In genomic region chr2:50401772-50402653, GRCh38 we compare ENCODE assay signal across 8 cellular contexts.
DNase-seq lines count a peak whose midpoint lies in the region; ATAC-seq, FAIRE-seq and TF ChIP-seq lines count a peak whose summit lies in the region.

No MANE protein-coding gene starts in this region.

- CTCF ChIA-PET in activated naive CD4-positive, alpha-beta T cell treated with anti-CD3 and anti-CD28 coated beads for 36 hours (lab: Charles Lee): interaction anchor here (0.6 to 1.8 kb wide), 8 partner anchors 9 to 1631 kb away, joined by 3 to 10 read pairs (median 4); no protein-coding TSS in a partner anchor

- H3K27ac ChIP-seq in epithelial cell of prostate: no peak overlapping the region

- TF ChIP-seq POLR2A in H54 (IDR thresholded peaks at IDR 0.05; ENCODE audit: low read depth, low read length): no peak

- no peaks in the 10 kb centered on the region for H3K27me3 ChIP-seq in MG63

- no peaks in the 10 kb centered on the region for H3K27me3 Mint-ChIP-seq in activated naive CD4-positive, alpha-beta T cell treated with anti-CD3 and anti-CD28 coated beads for 36 hours (ENCODE audit: low read depth)

- H3K36me3 Mint-ChIP-seq in activated naive CD4-positive, alpha-beta T cell treated with anti-CD3 and anti-CD28 coated beads for 36 hours (ENCODE audit: low read depth): no peaks in the 10 kb centered on the region

- no peaks in the 10 kb centered on the region for H3K36me3 ChIP-seq in MG63

- H3K9me3 Mint-ChIP-seq in activated naive CD4-positive, alpha-beta T cell treated with anti-CD3 and anti-CD28 coated beads for 36 hours: no peaks in the 10 kb centered on the region

- no peak for ATAC-seq in GM18520 (IDR thresholded peaks at IDR 0.05; ENCODE audit: unreplicated experiment)

- H3K9me3 ChIP-seq in MG63: no peaks in the 10 kb centered on the region

- no peak overlapping the region for H3K27ac Mint-ChIP-seq in activated naive CD4-positive, alpha-beta T cell treated with anti-CD3 and anti-CD28 coated beads for 36 hours

- peak; percentile 59 for DNase-seq in activated naive CD4-positive, alpha-beta T cell treated with anti-CD3 and anti-CD28 coated beads for 36 hours
- no peak for DNase-seq in activated naive CD4-positive, alpha-beta T cell (lab: John Stamatoyannopoulos, UW)
- DNase-seq in H54 (ENCODE audit: insufficient read length, low spot score) (peak; percentile 2), MG63 (peak; percentile 14), SHP77 (lab: John Stamatoyannopoulos, UW) (peak; percentile 28 to 30), epithelial cell of prostate (ENCODE audit: low read depth, low spot score) (peak; percentile 6), nucleus accumbens (lab: John Stamatoyannopoulos, UW) (peak in 36 of 56 donors; percentile 0 to 68 (median 6))

- no peaks in the 10 kb centered on the region for H3K4me1 Mint-ChIP-seq in activated naive CD4-positive, alpha-beta T cell treated with anti-CD3 and anti-CD28 coated beads for 36 hours (ENCODE audit: low read depth)

- peak; percentile 83 for FAIRE-seq in H54 (lab: Jason Lieb, UNC)

- H3K4me3 ChIP-seq in MG63: no peak overlapping the region

- H3K4me3 Mint-ChIP-seq in activated naive CD4-positive, alpha-beta T cell treated with anti-CD3 and anti-CD28 coated beads for 36 hours: no peak overlapping the region

- intact Hi-C loops in activated naive CD4-positive, alpha-beta T cell treated with anti-CD3 and anti-CD28 coated beads for 36 hours (cut with micrococcal nuclease): loop anchor here (1.0 to 10.0 kb wide), 4 partner anchors 260 to 1456 kb away; no protein-coding TSS in a partner anchor

Comparison
In these comparisons a context has a peak if more than half of its experiments do, and no peak if none do; other contexts are left out.
1. DNase-seq: peak in activated naive CD4-positive, alpha-beta T cell treated with anti-CD3 and anti-CD28 coated beads for 36 hours (single experiment), H54 (single experiment), MG63 (single experiment), SHP77 (2 of 2), epithelial cell of prostate (single experiment) and nucleus accumbens (36 of 56); none in activated naive CD4-positive, alpha-beta T cell (0 of 4).